8 cellular contexts compared by ENCODE assay signal in genomic region chr11:83071641-83072591, GRCh38. TPM values are rescaled to one million over a fixed set of nuclear protein-coding genes. Genes with fewer than 3 reads are reported as not detected.
DNase-seq lines count a peak whose midpoint lies in the region; ATAC-seq and TF ChIP-seq lines count a peak whose summit lies in the region.

RAB30 (minus strand) TSS chr11:83071897; CDS start chr11:82997316, 74,581 bp downstream.

- H3K4me3 ChIP-seq in H7 (ENCODE audit: insufficient read depth, low read depth, low read length) (peak within 1 kb of the TSS; percentile 97), Loucy (ENCODE audit: low read length, poor library complexity, severe bottlenecking) (peak within 1 kb of the TSS; percentile 88), RWPE2 (ENCODE audit: severe bottlenecking) (peak within 1 kb of the TSS; percentile 58), fibroblast of villous mesenchyme (ENCODE audit: low read depth, low read length) (peak within 1 kb of the TSS; percentile 90), neural cell (ENCODE audit: low read length) (peak within 1 kb of the TSS; percentile 75), stomach (peak within 1 kb of the TSS; percentile 62 to 79 (median 68))

- H3K9me2 ChIP-seq in Loucy (replicated peaks; ENCODE audit: low read depth, low read length) (no peaks in the 10 kb centered on the region), neural cell (ENCODE audit: insufficient read depth, low read length) (no peaks in the 10 kb centered on the region)

- peak within 1 kb of the TSS; percentile 96 for H3K4me2 ChIP-seq in Loucy (ENCODE audit: low read depth, low read length, poor library complexity, severe bottlenecking)
- peak within 1 kb of the TSS; percentile 90 for H3K4me2 ChIP-seq in neural cell (ENCODE audit: low read length)

- H3F3A ChIP-seq in Loucy (ENCODE audit: low read depth): no peaks in the 10 kb centered on the region
- peaks cover 4% of the 10 kb centered on the region for H3F3A ChIP-seq in neural cell (ENCODE audit: insufficient read depth, low read length, poor library complexity, severe bottlenecking)

- peaks cover 32% of the 10 kb centered on the region for H3K79me2 ChIP-seq in Loucy (ENCODE audit: insufficient read depth, low read length)
- peaks cover 57% of the 10 kb centered on the region for H3K79me2 ChIP-seq in neural cell (replicated peaks; ENCODE audit: insufficient read depth, low read length)

- TF ChIP-seq CTCF in Loucy (conservative IDR thresholded peaks at IDR 0.05; ENCODE audit: low read length) (no peak), RWPE2 (IDR thresholded peaks at IDR 0.05; ENCODE audit: poor library complexity, severe bottlenecking) (no peak), fibroblast of villous mesenchyme (IDR thresholded peaks at IDR 0.05; ENCODE audit: insufficient read depth, low read depth, low read length) (no peak), neural cell (IDR thresholded peaks at IDR 0.05; ENCODE audit: poor library complexity, severe bottlenecking) (no peak), stomach (IDR thresholded peaks at IDR 0.05) (no peak)

- ATAC-seq in RWPE2 (ENCODE audit: low read depth): peak; percentile 92

- H3K36me3 ChIP-seq in H7 (replicated peaks; ENCODE audit: control insufficient read depth, insufficient read depth, low read length): 0 out of 2 replicates have a peak, but pooled peaks cover 2% of the 10 kb centered on the region
- no peaks in the 10 kb centered on the region for H3K36me3 ChIP-seq in Loucy (ENCODE audit: insufficient read depth, low read length)
- peaks cover 31% of the 10 kb centered on the region for H3K36me3 ChIP-seq in RWPE2 (ENCODE audit: low read depth)
- peaks cover 6% of the 10 kb centered on the region for H3K36me3 ChIP-seq in neural cell (ENCODE audit: insufficient read depth, low read length)
- H3K36me3 ChIP-seq in stomach: peaks cover 0 to 20% (median 8%) of the 10 kb centered on the region in 4 donors

- peak; percentile 56 for TF ChIP-seq EP300 in neural cell (conservative IDR thresholded peaks at IDR 0.05; ENCODE audit: poor library complexity, severe bottlenecking)
- no peak for TF ChIP-seq EP300 in stomach (IDR thresholded peaks at IDR 0.05)

- H3K4me1 ChIP-seq in Loucy (ENCODE audit: insufficient read depth, low read length, poor library complexity, severe bottlenecking): peaks cover 31% of the 10 kb centered on the region
- peaks cover 15% of the 10 kb centered on the region for H3K4me1 ChIP-seq in RWPE2 (ENCODE audit: insufficient read depth, poor library complexity, severe bottlenecking)
- peaks cover 14 to 70% (median 38%) of the 10 kb centered on the region in 4 donors for H3K4me1 ChIP-seq in stomach

- H4K20me1 ChIP-seq in Loucy (ENCODE audit: insufficient read depth, low read length, poor library complexity, severe bottlenecking): peaks cover 17% of the 10 kb centered on the region
- H4K20me1 ChIP-seq in neural cell (ENCODE audit: insufficient read depth): no peaks in the 10 kb centered on the region

- peak; percentile 50 for TF ChIP-seq RAD21 in neural cell (conservative IDR thresholded peaks at IDR 0.05)

- peak; percentile 100 for DNase-seq in ELR (ENCODE audit: low read depth)
- DNase-seq in H7: peak; percentile 88
- peak; percentile 98 for DNase-seq in RWPE2 (ENCODE audit: low spot score)
- DNase-seq in activated effector memory CD4-positive, alpha-beta T cell treated with Interleukin-2 at 50 U/mL for 16 hours: peak; percentile 87
- peak; percentile 100 for DNase-seq in fibroblast of villous mesenchyme (ENCODE audit: low read depth)
- DNase-seq in stomach: peak; percentile 96

- H3K27me3 ChIP-seq in H7 (ENCODE audit: control insufficient read depth, insufficient read depth, low read length) (no peaks in the 10 kb centered on the region), Loucy (ENCODE audit: insufficient read depth, low read length, poor library complexity, severe bottlenecking) (no peaks in the 10 kb centered on the region), RWPE2 (ENCODE audit: insufficient read depth, poor library complexity, severe bottlenecking) (no peaks in the 10 kb centered on the region), neural cell (ENCODE audit: insufficient read depth, low read depth, low read length) (no peaks in the 10 kb centered on the region), stomach (no peaks in the 10 kb centered on the region)

- peak within 1 kb of the TSS; percentile 59 for H3K27ac ChIP-seq in RWPE2 (ENCODE audit: poor library complexity, severe bottlenecking)
- H3K27ac ChIP-seq in neural cell (ENCODE audit: low read length): peak within 1 kb of the TSS; percentile 93
- H3K27ac ChIP-seq in stomach: peak within 1 kb of the TSS; percentile 93 to 97 (median 95)

- no peaks in the 10 kb centered on the region for H3K9me3 ChIP-seq in Loucy (ENCODE audit: insufficient read depth, low read depth, low read length)
- H3K9me3 ChIP-seq in RWPE2 (ENCODE audit: severe bottlenecking): no peaks in the 10 kb centered on the region
- H3K9me3 ChIP-seq in neural cell (ENCODE audit: low read length): no peaks in the 10 kb centered on the region
- H3K9me3 ChIP-seq in stomach: no peaks in the 10 kb centered on the region

- H3K9ac ChIP-seq in Loucy (ENCODE audit: low read depth, low read length, poor library complexity, severe bottlenecking): peak within 1 kb of the TSS; percentile 92
- H3K9ac ChIP-seq in neural cell (ENCODE audit: low read length): peak within 1 kb of the TSS; percentile 98

- H2AFZ ChIP-seq in Loucy (ENCODE audit: low read length) (peak within 1 kb of the TSS; percentile 83), neural cell (ENCODE audit: low read depth, low read length) (peak within 1 kb of the TSS; percentile 93)

- WGBS in stomach, 5 donors: 0 to 1% (median 0%) methylated on average over 42 to 43 of the region's 43 CpGs

- peak in 2 of 4 donors; percentile 74 to 81 for TF ChIP-seq POLR2A in stomach (IDR thresholded peaks at IDR 0.05)

- intact Hi-C loops in stomach (cut with DNase I; ENCODE audit: low total_unique reads): loop anchor here (10.0 kb wide), 1 partner anchor 83 kb away; the partner anchor contains the start of gene PCF11

TF ChIP-seq in neural cell, 6 proteins besides CTCF, POLR2A, EP300 and RAD21:
- TF ChIP-seq MXI1 (conservative IDR thresholded peaks at IDR 0.05; ENCODE audit: poor library complexity, severe bottlenecking): peak; percentile 64
- TF ChIP-seq SMC3 (conservative IDR thresholded peaks at IDR 0.05; ENCODE audit: poor library complexity): peak; percentile 55
- peak; percentile 90 for TF ChIP-seq TAF1 (IDR thresholded peaks at IDR 0.05; ENCODE audit: low read depth)
- no peak for TF ChIP-seq EZH2 (IDR thresholded peaks at IDR 0.05; ENCODE audit: borderline replicate concordance, insufficient read depth, low read length, poor library complexity, severe bottlenecking)
- peak; percentile 99 for TF ChIP-seq POLR2AphosphoS5 (IDR thresholded peaks at IDR 0.05)
- peak; percentile 46 for TF ChIP-seq REST (IDR thresholded peaks at IDR 0.05; ENCODE audit: borderline replicate concordance)

RNA-seq across cellular contexts. Expression of gene RAB30, which starts in this region (rescaled TPM):
- 4.5 and 6.2 TPM in 2 replicates for total RNA-seq in H7 (2014; rRNA removed; shearing (Covaris generic))
- total RNA-seq in fibroblast of villous mesenchyme (11.3 and 12.5 TPM in 2 replicates), stomach (10 to 100 TPM in 1 of 5 donors, 1 to 10 TPM in 3, under 1 TPM in 1; 0.29 to 14.0 (median 3.9) TPM)
- polyA plus RNA-seq in neural cell (36.4 and 42.1 TPM in 2 replicates), stomach (1 to 10 TPM; 1.5 to 5.3 (median 2.2) TPM)
- polyA minus RNA-seq in neural cell: 85.7 and 109 TPM in 2 replicates

Comparison
In these comparisons a context has a peak if more than half of its experiments do, and no peak if none do; other contexts are left out.
1. Peak in every context shown above with its lines: DNase-seq, ATAC-seq, H3K4me3 ChIP-seq and H3K27ac ChIP-seq.